In the genomic region with DNA sequence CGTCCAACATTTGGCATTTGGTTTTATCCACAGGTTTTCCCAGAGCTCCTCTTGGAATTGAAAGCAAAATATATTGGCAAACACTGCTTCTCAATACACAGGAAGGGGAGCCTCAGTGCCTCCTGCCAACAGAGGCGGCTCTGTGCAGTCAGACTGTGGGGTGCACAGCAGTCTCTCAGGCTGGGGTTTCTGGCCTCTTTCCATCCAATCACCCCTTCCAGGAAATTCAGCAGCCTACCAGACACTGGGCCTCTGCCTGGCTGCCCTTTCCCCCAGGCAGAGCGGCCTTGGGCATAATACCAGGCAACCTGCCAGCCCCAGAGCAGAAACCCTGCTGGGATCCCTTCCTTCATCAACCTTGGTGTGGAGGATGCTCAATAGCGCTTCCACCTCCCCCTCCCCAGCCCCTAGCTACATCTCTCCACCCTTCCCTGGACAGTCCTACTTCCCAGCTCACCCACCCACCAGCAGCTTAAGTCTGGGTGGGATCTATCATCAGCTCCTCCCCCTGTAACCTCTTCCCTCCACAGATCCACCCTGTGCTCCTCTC, we compare ENCODE assay signal across 8 cellular contexts. TPM values are rescaled to one million over a fixed set of nuclear protein-coding genes. Genes with fewer than 3 reads are reported as not detected.
DNase-seq lines count a peak whose midpoint lies in the region; ATAC-seq lines count a peak whose summit lies in the region.

No MANE protein-coding gene starts in this region.

- peak overlapping the region; percentile 60 for H3K27ac Mint-ChIP-seq in activated CD4-positive, alpha-beta T cell treated with anti-CD3 and anti-CD28 coated beads, Interleukin-2, amount 10 ng/mL, durations not matched to agents 7 days and 5 days
- peak overlapping the region; percentile 49 for H3K27ac Mint-ChIP-seq in activated T-helper 2 cell treated with anti-CD3 and anti-CD28 coated beads, Interferon-gamma antibody, Interleukin-2, Interleukin-4, amounts not matched to agents 10 μg/mL and 5 μg/mL and 100 μg/mL, durations not matched to agents 14 hours and 24 hours and 36 hours
- H3K27ac Mint-ChIP-seq in stimulated activated memory B cell treated with anti-CD40 and anti-IgM and Interleukin-4, amounts not matched to agents 10 μg/mL and 1 μg/mL and 100 μg/mL, for 72 hours, result peak overlapping the region; percentile 61
- no peak overlapping the region for H3K27ac Mint-ChIP-seq in T-helper 17 cell

- POLR2A ChIA-PET in activated CD4-positive, alpha-beta T cell treated with anti-CD3 and anti-CD28 coated beads, Interleukin-2, amount 10 ng/mL, durations not matched to agents 7 days and 5 days (lab: Charles Lee), result no interaction called here

- intact Hi-C loops in activated T-helper 2 cell treated with anti-CD3 and anti-CD28 coated beads, Interferon-gamma antibody, Interleukin-2, Interleukin-4, amounts not matched to agents 10 μg/mL and 5 μg/mL and 100 μg/mL, durations not matched to agents 14 hours and 24 hours and 36 hours (cut with micrococcal nuclease), result no loop called here

- no peaks in the 10 kb centered on the region for H3K9me3 Mint-ChIP-seq in activated CD4-positive, alpha-beta T cell treated with anti-CD3 and anti-CD28 coated beads, Interleukin-2, amount 10 ng/mL, durations not matched to agents 7 days and 5 days
- H3K9me3 Mint-ChIP-seq in activated T-helper 2 cell treated with anti-CD3 and anti-CD28 coated beads, Interferon-gamma antibody, Interleukin-2, Interleukin-4, amounts not matched to agents 10 μg/mL and 5 μg/mL and 100 μg/mL, durations not matched to agents 14 hours and 24 hours and 36 hours, result no peaks in the 10 kb centered on the region
- no peaks in the 10 kb centered on the region for H3K9me3 Mint-ChIP-seq in stimulated activated memory B cell treated with anti-CD40 and anti-IgM and Interleukin-4, amounts not matched to agents 10 μg/mL and 1 μg/mL and 100 μg/mL, for 72 hours

- no peaks in the 10 kb centered on the region for H3K27me3 Mint-ChIP-seq in activated CD4-positive, alpha-beta T cell treated with anti-CD3 and anti-CD28 coated beads, Interleukin-2, amount 10 ng/mL, durations not matched to agents 7 days and 5 days
- H3K27me3 Mint-ChIP-seq in activated T-helper 2 cell treated with anti-CD3 and anti-CD28 coated beads, Interferon-gamma antibody, Interleukin-2, Interleukin-4, amounts not matched to agents 10 μg/mL and 5 μg/mL and 100 μg/mL, durations not matched to agents 14 hours and 24 hours and 36 hours (ENCODE audit: low read depth), result no peaks in the 10 kb centered on the region
- no peaks in the 10 kb centered on the region for H3K27me3 Mint-ChIP-seq in stimulated activated memory B cell treated with anti-CD40 and anti-IgM and Interleukin-4, amounts not matched to agents 10 μg/mL and 1 μg/mL and 100 μg/mL, for 72 hours
- no peaks in the 10 kb centered on the region for H3K27me3 Mint-ChIP-seq in T-helper 17 cell

- CTCF ChIA-PET in activated CD4-positive, alpha-beta T cell treated with anti-CD3 and anti-CD28 coated beads, Interleukin-2, amount 10 ng/mL, durations not matched to agents 7 days and 5 days (lab: Charles Lee), result no interaction called here

- H3K36me3 Mint-ChIP-seq in activated CD4-positive, alpha-beta T cell treated with anti-CD3 and anti-CD28 coated beads, Interleukin-2, amount 10 ng/mL, durations not matched to agents 7 days and 5 days (ENCODE audit: low read depth), result peaks cover 43% of the 10 kb centered on the region
- peaks cover 47% of the 10 kb centered on the region for H3K36me3 Mint-ChIP-seq in activated T-helper 2 cell treated with anti-CD3 and anti-CD28 coated beads, Interferon-gamma antibody, Interleukin-2, Interleukin-4, amounts not matched to agents 10 μg/mL and 5 μg/mL and 100 μg/mL, durations not matched to agents 14 hours and 24 hours and 36 hours (ENCODE audit: low read depth)
- H3K36me3 Mint-ChIP-seq in stimulated activated memory B cell treated with anti-CD40 and anti-IgM and Interleukin-4, amounts not matched to agents 10 μg/mL and 1 μg/mL and 100 μg/mL, for 72 hours, result peaks cover 51% of the 10 kb centered on the region
- peaks cover 4% of the 10 kb centered on the region for H3K36me3 Mint-ChIP-seq in T-helper 17 cell (ENCODE audit: low read depth)

- ATAC-seq in stimulated activated memory B cell treated with anti-CD40 and anti-IgM and Interleukin-4, amounts not matched to agents 10 μg/mL and 1 μg/mL and 100 μg/mL, for 72 hours, result no peak
- ATAC-seq in HG03460 (IDR thresholded peaks at IDR 0.05; ENCODE audit: unreplicated experiment) (no peak), T-helper 17 cell (no peak)

- H3K4me1 Mint-ChIP-seq in activated CD4-positive, alpha-beta T cell treated with anti-CD3 and anti-CD28 coated beads, Interleukin-2, amount 10 ng/mL, durations not matched to agents 7 days and 5 days, result peaks cover 5% of the 10 kb centered on the region
- H3K4me1 Mint-ChIP-seq in activated T-helper 2 cell treated with anti-CD3 and anti-CD28 coated beads, Interferon-gamma antibody, Interleukin-2, Interleukin-4, amounts not matched to agents 10 μg/mL and 5 μg/mL and 100 μg/mL, durations not matched to agents 14 hours and 24 hours and 36 hours (ENCODE audit: low read depth), result no peaks in the 10 kb centered on the region
- H3K4me1 Mint-ChIP-seq in stimulated activated memory B cell treated with anti-CD40 and anti-IgM and Interleukin-4, amounts not matched to agents 10 μg/mL and 1 μg/mL and 100 μg/mL, for 72 hours, result peaks cover 7% of the 10 kb centered on the region
- peaks cover 11% of the 10 kb centered on the region for H3K4me1 Mint-ChIP-seq in T-helper 17 cell

- no peak for DNase-seq in activated CD4-positive, alpha-beta T cell treated with anti-CD3 and anti-CD28 coated beads, Interleukin-2, amount 10 ng/mL, durations not matched to agents 7 days and 5 days
- no peak for DNase-seq in activated CD4-positive, alpha-beta T cell treated with anti-CD3 and anti-CD28 coated beads, Interleukin-2, amount 50 U/mL, for 4 hours
- no peak for DNase-seq in activated T-helper 2 cell treated with anti-CD3 and anti-CD28 coated beads, Interferon-gamma antibody, Interleukin-2, Interleukin-4, amounts not matched to agents 10 μg/mL and 5 μg/mL and 100 μg/mL, durations not matched to agents 14 hours and 24 hours and 36 hours (ENCODE audit: low spot score)
- DNase-seq in iris pigment epithelial cell (ENCODE audit: low read depth), result peak; percentile 60
- DNase-seq in T-helper 17 cell, result no peak
- DNase-seq in NCI-H510A (lab: John Stamatoyannopoulos, UW), result no peak

- H3K9me3 ChIP-seq in T-helper 17 cell (ENCODE audit: control insufficient read depth, low read length, poor library complexity, severe bottlenecking), result no peaks in the 10 kb centered on the region

- no peak overlapping the region for H3K4me3 Mint-ChIP-seq in activated CD4-positive, alpha-beta T cell treated with anti-CD3 and anti-CD28 coated beads, Interleukin-2, amount 10 ng/mL, durations not matched to agents 7 days and 5 days
- no peak overlapping the region for H3K4me3 Mint-ChIP-seq in activated T-helper 2 cell treated with anti-CD3 and anti-CD28 coated beads, Interferon-gamma antibody, Interleukin-2, Interleukin-4, amounts not matched to agents 10 μg/mL and 5 μg/mL and 100 μg/mL, durations not matched to agents 14 hours and 24 hours and 36 hours (ENCODE audit: low read depth)
- no peak overlapping the region for H3K4me3 Mint-ChIP-seq in stimulated activated memory B cell treated with anti-CD40 and anti-IgM and Interleukin-4, amounts not matched to agents 10 μg/mL and 1 μg/mL and 100 μg/mL, for 72 hours
- H3K4me3 Mint-ChIP-seq in T-helper 17 cell, result no peak overlapping the region

RNA-seq across cellular contexts. Expression of gene RAPSN, which starts 17.8 kb away (rescaled TPM):
- total RNA-seq in activated CD4-positive, alpha-beta T cell treated with anti-CD3 and anti-CD28 coated beads, Interleukin-2, amount 10 ng/mL, durations not matched to agents 7 days and 5 days, result under 1 TPM; 0.48 to 0.50 TPM
- 0.18 and 1.3 TPM in 2 replicates for total RNA-seq in activated T-helper 2 cell treated with anti-CD3 and anti-CD28 coated beads, Interferon-gamma antibody, Interleukin-2, Interleukin-4, amounts not matched to agents 10 μg/mL and 5 μg/mL and 100 μg/mL, durations not matched to agents 14 hours and 24 hours and 36 hours
- total RNA-seq in T-helper 17 cell, result 1 to 10 TPM; 3.0 to 3.1 TPM

RNA-seq across cellular contexts. Expression of gene PSMC3, which starts 40.5 kb away (rescaled TPM):
- 100 to 1,000 TPM; 153 to 162 TPM for total RNA-seq in activated CD4-positive, alpha-beta T cell treated with anti-CD3 and anti-CD28 coated beads, Interleukin-2, amount 10 ng/mL, durations not matched to agents 7 days and 5 days
- 214 and 219 TPM in 2 replicates for total RNA-seq in activated T-helper 2 cell treated with anti-CD3 and anti-CD28 coated beads, Interferon-gamma antibody, Interleukin-2, Interleukin-4, amounts not matched to agents 10 μg/mL and 5 μg/mL and 100 μg/mL, durations not matched to agents 14 hours and 24 hours and 36 hours
- 10 to 100 TPM; 47.8 to 55.2 TPM for total RNA-seq in T-helper 17 cell

RNA-seq across cellular contexts. Expression of gene SLC39A13, which starts 58.4 kb away (rescaled TPM):
- 10 to 100 TPM; 22.4 to 28.1 TPM for total RNA-seq in activated CD4-positive, alpha-beta T cell treated with anti-CD3 and anti-CD28 coated beads, Interleukin-2, amount 10 ng/mL, durations not matched to agents 7 days and 5 days
- 12.5 and 15.2 TPM in 2 replicates for total RNA-seq in activated T-helper 2 cell treated with anti-CD3 and anti-CD28 coated beads, Interferon-gamma antibody, Interleukin-2, Interleukin-4, amounts not matched to agents 10 μg/mL and 5 μg/mL and 100 μg/mL, durations not matched to agents 14 hours and 24 hours and 36 hours
- total RNA-seq in T-helper 17 cell, result 10 to 100 TPM; 31.6 to 31.8 TPM
